In genomic region chr22:27199354-27199753, GRCh38 we compare ENCODE assay signal across 29 cellular contexts.
"Had no signal": no experiment of that assay in that cellular context is flagged by ENCODE, and none has a peak within 500 bp of the region (broad histone marks: within the 10 kb centered on the region; RNA-seq: fewer than 3 reads in every experiment).

No MANE protein-coding gene starts in this region.

- H3K27ac Mint-ChIP-seq: activated CD4-positive, alpha-beta memory T cell treated with anti-CD3 and anti-CD28 coated beads for 36 hours; activated CD4-positive, alpha-beta T cell treated with anti-CD3 and anti-CD28 coated beads for 36 hours; activated CD4-positive, alpha-beta T cell treated with anti-CD3 and anti-CD28 coated beads, Interleukin-2, amount 10 ng/mL, durations not matched to agents 24 days and 14 days; activated naive CD8-positive, alpha-beta T cell; activated T-cell treated with anti-CD3 and anti-CD28 coated beads, Interleukin-2, amount 50 U/mL, for 24 hours; activated T-cell treated with anti-CD3 and anti-CD28 coated beads, Interleukin-2, amount 50 U/mL, for 72 hours had no signal

- H3K27ac ChIP-seq: body of pancreas, breast epithelium, cardiac muscle cell, colonic mucosa, epithelial cell of prostate, esophagus squamous epithelium had no signal

- H3K9me3 Mint-ChIP-seq: activated CD4-positive, alpha-beta memory T cell treated with anti-CD3 and anti-CD28 coated beads for 36 hours; activated CD4-positive, alpha-beta T cell treated with anti-CD3 and anti-CD28 coated beads, Interleukin-2, amount 10 ng/mL, durations not matched to agents 24 days and 14 days; activated T-cell treated with anti-CD3 and anti-CD28 coated beads, Interleukin-2, amount 50 U/mL, for 24 hours had no signal

- H3K9me3 ChIP-seq: body of pancreas, breast epithelium, colonic mucosa, esophagus squamous epithelium, gastroesophageal sphincter had no signal

- H3K4me3 Mint-ChIP-seq: activated CD4-positive, alpha-beta memory T cell treated with anti-CD3 and anti-CD28 coated beads for 36 hours; activated CD4-positive, alpha-beta T cell treated with anti-CD3 and anti-CD28 coated beads for 36 hours; activated CD4-positive, alpha-beta T cell treated with anti-CD3 and anti-CD28 coated beads, Interleukin-2, amount 10 ng/mL, durations not matched to agents 24 days and 14 days; activated naive CD8-positive, alpha-beta T cell; activated T-cell treated with anti-CD3 and anti-CD28 coated beads, Interleukin-2, amount 50 U/mL, for 24 hours; activated T-cell treated with anti-CD3 and anti-CD28 coated beads, Interleukin-2, amount 50 U/mL, for 72 hours had no signal

- ATAC-seq: activated CD4-positive, alpha-beta T cell treated with anti-CD3 and anti-CD28 coated beads for 36 hours; activated T-cell treated with anti-CD3 and anti-CD28 coated beads, Interleukin-2, amount 50 U/mL, for 72 hours; body of pancreas; gastroesophageal sphincter had no signal

- H3K27me3 ChIP-seq: body of pancreas, cardiac muscle cell, colonic mucosa, gastroesophageal sphincter had no signal

- H3K27me3 Mint-ChIP-seq: activated CD4-positive, alpha-beta T cell treated with anti-CD3 and anti-CD28 coated beads, Interleukin-2, amount 10 ng/mL, durations not matched to agents 24 days and 14 days had no signal

- FAIRE-seq: endometrium, endothelial cell of umbilical vein had no signal

- DNase-seq: activated CD4-positive, alpha-beta memory T cell treated with anti-CD3 and anti-CD28 coated beads for 36 hours; activated CD4-positive, alpha-beta T cell treated with anti-CD3 and anti-CD28 coated beads for 36 hours; activated CD4-positive, alpha-beta T cell treated with anti-CD3 and anti-CD28 coated beads, Interleukin-2, amount 10 ng/mL, durations not matched to agents 24 days and 14 days; activated CD4-positive, CD25-positive, alpha-beta regulatory T cell; activated CD4-positive, CD25-positive, alpha-beta regulatory T cell treated with anti-CD3 and anti-CD28 coated beads, Interleukin-2, amount 50 U/mL, for 72 hours; activated CD8-positive, alpha-beta memory T cell treated with anti-CD3 and anti-CD28 coated beads, Interleukin-2, amount 50 U/mL, for 48 hours; activated gamma-delta T cell treated with Interleukin-2 at 50 U/mL for 16 hours; activated naive CD4-positive, alpha-beta T cell treated with anti-CD3 and anti-CD28 coated beads, Interleukin-2, amount 50 U/mL, for 16 hours; activated naive CD4-positive, alpha-beta T cell treated with Interleukin-2 at 50 U/mL for 16 hours; activated T-cell treated with anti-CD3 and anti-CD28 coated beads for 4 hours; activated T-cell treated with anti-CD3 and anti-CD28 coated beads, Interleukin-2, amount 50 U/mL, for 24 hours; activated T-cell treated with anti-CD3 and anti-CD28 coated beads, Interleukin-2, amount 50 U/mL, for 72 hours; amniotic stem cell; aorta; body of pancreas; central memory CD4-positive, alpha-beta T cell; cerebellar nuclear complex; colonic mucosa; effector CD8-positive, alpha-beta T cell; esophagus squamous epithelium; foreskin melanocyte; T-helper 2 cell had no signal

- H3K36me3 Mint-ChIP-seq: activated CD4-positive, alpha-beta memory T cell treated with anti-CD3 and anti-CD28 coated beads for 36 hours; activated naive CD8-positive, alpha-beta T cell had no signal

- H3K4me3 ChIP-seq: body of pancreas, breast epithelium, cardiac muscle cell, colonic mucosa, esophagus squamous epithelium, gastroesophageal sphincter had no signal

- H3K4me1 Mint-ChIP-seq: activated CD4-positive, alpha-beta T cell treated with anti-CD3 and anti-CD28 coated beads for 36 hours; activated CD4-positive, alpha-beta T cell treated with anti-CD3 and anti-CD28 coated beads, Interleukin-2, amount 10 ng/mL, durations not matched to agents 24 days and 14 days had no signal

- H3K4me1 ChIP-seq: colonic mucosa had no signal

- H3K36me3 ChIP-seq: breast epithelium, cardiac muscle cell, colonic mucosa, esophagus squamous epithelium, gastroesophageal sphincter had no signal
